Comparison of ENCODE assay signal across 8 cellular contexts in the genomic region with DNA sequence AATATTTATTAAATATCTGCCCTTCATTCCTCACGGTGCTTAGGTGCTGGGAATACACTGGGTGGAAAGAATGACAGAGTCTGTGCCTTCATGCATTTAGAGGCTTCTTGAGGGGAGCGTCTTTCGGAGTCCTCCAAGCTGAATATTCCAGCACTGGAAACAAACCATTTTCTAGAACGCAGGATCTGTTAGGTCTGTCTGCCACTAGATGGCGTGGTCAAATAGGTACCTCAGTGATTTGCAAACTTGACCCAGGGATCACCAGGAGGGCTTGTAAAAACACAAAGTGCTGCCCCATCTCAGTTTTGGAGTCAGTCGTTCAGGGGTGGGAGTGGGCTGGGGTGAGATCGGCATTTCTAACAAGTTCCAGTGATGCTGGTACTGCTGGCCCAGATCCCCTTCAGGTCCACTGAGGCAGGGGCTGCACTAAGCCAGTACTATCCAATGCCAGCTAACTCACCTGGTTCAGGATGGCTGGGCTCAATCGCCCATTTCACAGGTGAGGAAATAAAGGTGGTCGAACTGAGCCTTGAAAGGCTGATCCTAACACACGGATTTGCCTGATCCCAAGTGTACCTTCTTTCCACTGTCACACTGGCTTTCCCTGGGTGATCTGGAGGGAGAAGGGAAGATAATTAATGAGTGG. TPM values are rescaled to one million over a fixed set of nuclear protein-coding genes. Genes with fewer than 3 reads are reported as not detected.
DNase-seq lines count a peak whose midpoint lies in the region; ATAC-seq and TF ChIP-seq lines count a peak whose summit lies in the region.

No MANE protein-coding gene starts in this region.

- DNase-seq in NOMO-1 treated with DMSO at 0.1 percent for 48 hours (lab: John Stamatoyannopoulos, UW; ENCODE audit: unreplicated experiment) (peak; percentile 27), NOMO-1 treated with dmso at 0.1 percent for 144 hours (lab: John Stamatoyannopoulos, UW; ENCODE audit: unreplicated experiment) (no peak), NB4 (ENCODE audit: low read depth) (peak; percentile 54), astrocyte of the spinal cord (ENCODE audit: low read depth, low spot score) (peak; percentile 49), kidney tubule cell (ENCODE audit: low spot score) (peak; percentile 65), activated gamma-delta T cell (lab: John Stamatoyannopoulos, UW) (no peak), occipital lobe (lab: John Stamatoyannopoulos, UW) (no peak)

- TF ChIP-seq POLR2A in NB4 (IDR thresholded peaks at IDR 0.05; ENCODE audit: extremely low read depth, insufficient read length) = no peak

- in situ Hi-C loops in astrocyte of the spinal cord (cut with HindIII; ENCODE audit: low sequenced_read_pairs) = no loop called here

- no peak for ATAC-seq in GM18861 (IDR thresholded peaks at IDR 0.05; ENCODE audit: unreplicated experiment)

- TF ChIP-seq CTCF in NB4 (IDR thresholded peaks at IDR 0.05; ENCODE audit: low read depth, low read length) (peak; percentile 89), astrocyte of the spinal cord (IDR thresholded peaks at IDR 0.05; ENCODE audit: low read depth, low read length) (peak; percentile 82)

- no peak overlapping the region for H3K4me3 ChIP-seq in NB4 (ENCODE audit: low read depth, low read length)
- H3K4me3 ChIP-seq in astrocyte of the spinal cord (ENCODE audit: low read depth, low read length) = no peak overlapping the region

RNA-seq across cellular contexts. Expression of a gene that starts 14.8 kb away (rescaled TPM):
- total RNA-seq in occipital lobe = 56.6 TPM

Comparison
In these comparisons a context has a peak if more than half of its experiments do, and no peak if none do; other contexts are left out.
1. DNase-seq: peak in NOMO-1 treated with DMSO at 0.1 percent for 48 hours (single experiment), NB4 (single experiment), astrocyte of the spinal cord (single experiment) and kidney tubule cell (single experiment); none in NOMO-1 treated with dmso at 0.1 percent for 144 hours (single experiment), activated gamma-delta T cell (single experiment) and occipital lobe (single experiment).